In genomic region chr7:151015967-151016366, GRCh38 we compare ENCODE assay signal across 1 cellular context.
TF ChIP-seq lines count a peak whose summit lies in the region.

No MANE protein-coding gene starts in this region.

TF ChIP-seq in K562, 482 proteins besides CTCF, POLR2A, EP300 and RAD21:
- TF ChIP-seq AFF1 (IDR thresholded peaks at IDR 0.05; ENCODE audit: low read depth in 1 of 2, partially characterized antibody in 2 of 2) (no peak), MAFF (IDR thresholded peaks at IDR 0.05; ENCODE audit: low read length) (no peak), ZBTB34 (CRISPR knock-in tag; IDR thresholded peaks at IDR 0.05) (no peak), ZNF12 (CRISPR knock-in tag; IDR thresholded peaks at IDR 0.05) (no peak), CREB1 (IDR thresholded peaks at IDR 0.05) (no peak), CREB1 (CRISPR knock-in tag; IDR thresholded peaks at IDR 0.05) (peak; percentile 34; the same call in 1 of the 2 replicates), PTBP1 (IDR thresholded peaks at IDR 0.05; ENCODE audit: low read depth, low read length) (no peak), ZNF134 (CRISPR knock-in tag; conservative IDR thresholded peaks at IDR 0.05) (peak; percentile 92), HES1 (IDR thresholded peaks at IDR 0.05; ENCODE audit: low read depth) (no peak), XRCC5 (IDR thresholded peaks at IDR 0.05; ENCODE audit: low read depth, low read length) (no peak), TARDBP (IDR thresholded peaks at IDR 0.05) (no peak), BRCA1 (IDR thresholded peaks at IDR 0.05) (no peak), BRCA1 (CRISPR knock-in tag; IDR thresholded peaks at IDR 0.05) (no peak), RREB1 (CRISPR knock-in tag; IDR thresholded peaks at IDR 0.05) (no peak), MCM7 (IDR thresholded peaks at IDR 0.05) (no peak), ZBTB33 (CRISPR knock-in tag; IDR thresholded peaks at IDR 0.05) (no peak), REST (CRISPR knock-in tag; IDR thresholded peaks at IDR 0.05; ENCODE audit: low read depth) (no peak), TGIF2 (CRISPR knock-in tag; IDR thresholded peaks at IDR 0.05) (0 out of 2 replicates have a peak, but pooled peaks have one; percentile 44), TCF3 (CRISPR knock-in tag; IDR thresholded peaks at IDR 0.05) (no peak), ZNF263 (CRISPR knock-in tag; IDR thresholded peaks at IDR 0.05; ENCODE audit: borderline replicate concordance) (no peak), PHB2 (IDR thresholded peaks at IDR 0.05; ENCODE audit: low read depth) (no peak), RBM15 (IDR thresholded peaks at IDR 0.05; ENCODE audit: insufficient read depth, low read length) (no peak), U2AF2 (optimal IDR thresholded peaks at IDR 0.05; ENCODE audit: low read depth, low read length) (no peak), SP2 (IDR thresholded peaks at IDR 0.05; ENCODE audit: extremely low read depth, low read depth, low read length, poor library complexity, severe bottlenecking) (no peak), POLR2G (IDR thresholded peaks at IDR 0.05; ENCODE audit: low read depth, low read length) (peak; percentile 50), RBFOX2 (IDR thresholded peaks at IDR 0.05; ENCODE audit: low read depth, low read length) (peak; percentile 50)
